8 cellular contexts compared by ENCODE assay signal in genomic region chr3:169668957-169669681, GRCh38. TPM values are rescaled to one million over a fixed set of nuclear protein-coding genes. Genes with fewer than 3 reads are reported as not detected.
A peak's percentile ranks its signal among the peaks of the same experiment; 100 is the strongest.
DNase-seq lines count a peak whose midpoint lies in the region; ATAC-seq and TF ChIP-seq lines count a peak whose summit lies in the region.

No MANE protein-coding gene starts in this region.

- CTCF ChIA-PET in CD8-positive, alpha-beta T cell (lab: Charles Lee): interaction anchor here (0.6 kb wide), 1 partner anchor 519 kb away, joined by 4 read pairs; no protein-coding TSS in a partner anchor
- CTCF ChIA-PET in activated CD8-positive, alpha-beta memory T cell treated with anti-CD3 and anti-CD28 coated beads, Interleukin-2, amount 10 ng/mL, durations not matched to agents 7 days and 5 days (lab: Charles Lee): interaction anchor here (0.6 to 6.6 kb wide), 9 partner anchors 8 to 1168 kb away, joined by 3 to 73 read pairs (median 3); no protein-coding TSS in a partner anchor

- peaks cover 19% of the 10 kb centered on the region for H3K4me1 ChIP-seq in CD8-positive, alpha-beta T cell (ENCODE audit: insufficient read depth, low read length)

- ATAC-seq in CD8-positive, alpha-beta T cell: no peak
- ATAC-seq in GM19328 (IDR thresholded peaks at IDR 0.05; ENCODE audit: unreplicated experiment) (peak; percentile 87), HG03159 (IDR thresholded peaks at IDR 0.05; ENCODE audit: unreplicated experiment) (peak; percentile 88)
- peak; percentile 84 for ATAC-seq in activated CD8-positive, alpha-beta memory T cell treated with anti-CD3 and anti-CD28 coated beads, Interleukin-2, amount 10 ng/mL, durations not matched to agents 7 days and 5 days

- peaks cover 9% of the 10 kb centered on the region for H3K9me3 Mint-ChIP-seq in CD8-positive, alpha-beta T cell
- H3K9me3 Mint-ChIP-seq in activated CD8-positive, alpha-beta memory T cell treated with anti-CD3 and anti-CD28 coated beads, Interleukin-2, amount 10 ng/mL, durations not matched to agents 7 days and 5 days (ENCODE audit: low read depth): no peaks in the 10 kb centered on the region
- H3K9me3 Mint-ChIP-seq in nephron progenitor cell: peaks cover 14% of the 10 kb centered on the region

- no peak overlapping the region for H3K4me3 ChIP-seq in CD8-positive, alpha-beta T cell (ENCODE audit: low read depth, low read length)
- H3K4me3 ChIP-seq in foreskin fibroblast (ENCODE audit: low read depth in 1 of 2, low read length in 2 of 2): peak overlapping the region; percentile 7 to 42

- in situ Hi-C loops in ACHN (cut with HindIII; ENCODE audit: low pct_ligation_motif_present, low pct_unique_long_range_greater_than_20kb, low sequenced_read_pairs): no loop called here

- no peak for TF ChIP-seq CTCF in CD8-positive, alpha-beta T cell (IDR thresholded peaks at IDR 0.05)
- peak; percentile 70 for TF ChIP-seq CTCF in foreskin fibroblast (IDR thresholded peaks at IDR 0.05; ENCODE audit: low read depth, low read length)
- peak; percentile 74 for TF ChIP-seq CTCF in nephron progenitor cell (IDR thresholded peaks at IDR 0.05)

- H3K36me3 ChIP-seq in CD8-positive, alpha-beta T cell (ENCODE audit: insufficient read depth, low read length): no peaks in the 10 kb centered on the region

- no peak overlapping the region for H3K27ac Mint-ChIP-seq in CD8-positive, alpha-beta T cell
- H3K27ac Mint-ChIP-seq in activated CD8-positive, alpha-beta memory T cell treated with anti-CD3 and anti-CD28 coated beads, Interleukin-2, amount 10 ng/mL, durations not matched to agents 7 days and 5 days: no peak overlapping the region
- H3K27ac Mint-ChIP-seq in nephron progenitor cell: no peak overlapping the region

- peaks cover 69% of the 10 kb centered on the region for H3K27me3 Mint-ChIP-seq in CD8-positive, alpha-beta T cell (ENCODE audit: low read depth)
- peaks cover 94% of the 10 kb centered on the region for H3K27me3 Mint-ChIP-seq in activated CD8-positive, alpha-beta memory T cell treated with anti-CD3 and anti-CD28 coated beads, Interleukin-2, amount 10 ng/mL, durations not matched to agents 7 days and 5 days
- peaks cover 81% of the 10 kb centered on the region for H3K27me3 Mint-ChIP-seq in nephron progenitor cell (ENCODE audit: low read depth, poor library complexity)

- H3K36me3 Mint-ChIP-seq in CD8-positive, alpha-beta T cell: no peaks in the 10 kb centered on the region
- H3K36me3 Mint-ChIP-seq in activated CD8-positive, alpha-beta memory T cell treated with anti-CD3 and anti-CD28 coated beads, Interleukin-2, amount 10 ng/mL, durations not matched to agents 7 days and 5 days: no peaks in the 10 kb centered on the region
- peaks cover 3% of the 10 kb centered on the region for H3K36me3 Mint-ChIP-seq in nephron progenitor cell (ENCODE audit: low read depth)

- intact Hi-C loops in CD8-positive, alpha-beta T cell (cut with DNase I, micrococcal nuclease): loop anchor here (5.0 to 10.0 kb wide), 3 partner anchors 96 to 804 kb away; partner anchors contain the start of genes ACTRT3 (in 1 of the 2) and TERC (in 1 of the 2)

- POLR2A ChIA-PET in CD8-positive, alpha-beta T cell (lab: Charles Lee): no interaction called here

- peak in 1 of 7 experiments; percentile 30 for DNase-seq in CD8-positive, alpha-beta T cell
- peak; percentile 79 for DNase-seq in NCI-H2227 (lab: John Stamatoyannopoulos, UW; ENCODE audit: unreplicated experiment)
- DNase-seq in activated CD8-positive, alpha-beta memory T cell treated with anti-CD3 and anti-CD28 coated beads, Interleukin-2, amount 10 ng/mL, durations not matched to agents 7 days and 5 days: peak; percentile 64
- peak; percentile 51 to 86 for DNase-seq in foreskin fibroblast
- DNase-seq in nephron progenitor cell: peak; percentile 85
- no peak for DNase-seq in ACHN

- no peaks in the 10 kb centered on the region for H3K9me3 ChIP-seq in CD8-positive, alpha-beta T cell (ENCODE audit: low read length)

- H3K27ac ChIP-seq in CD8-positive, alpha-beta T cell (ENCODE audit: low read depth, low read length): no peak overlapping the region

- peak overlapping the region; percentile 42 for H3K4me3 Mint-ChIP-seq in CD8-positive, alpha-beta T cell
- H3K4me3 Mint-ChIP-seq in activated CD8-positive, alpha-beta memory T cell treated with anti-CD3 and anti-CD28 coated beads, Interleukin-2, amount 10 ng/mL, durations not matched to agents 7 days and 5 days: peak overlapping the region; percentile 44
- H3K4me3 Mint-ChIP-seq in nephron progenitor cell: peak overlapping the region; percentile 79

- H3K27me3 ChIP-seq in CD8-positive, alpha-beta T cell (ENCODE audit: insufficient read depth, low read length): peaks cover 39% of the 10 kb centered on the region

- peaks cover 21% of the 10 kb centered on the region for H3K4me1 Mint-ChIP-seq in CD8-positive, alpha-beta T cell (ENCODE audit: low read depth)
- H3K4me1 Mint-ChIP-seq in activated CD8-positive, alpha-beta memory T cell treated with anti-CD3 and anti-CD28 coated beads, Interleukin-2, amount 10 ng/mL, durations not matched to agents 7 days and 5 days: peaks cover 19% of the 10 kb centered on the region
- peaks cover 46% of the 10 kb centered on the region for H3K4me1 Mint-ChIP-seq in nephron progenitor cell

RNA-seq across cellular contexts. Expression of gene MECOM, which starts 5.6 kb away (rescaled TPM):
- total RNA-seq in CD8-positive, alpha-beta T cell: not detected
- not detected for total RNA-seq in activated CD8-positive, alpha-beta memory T cell treated with anti-CD3 and anti-CD28 coated beads, Interleukin-2, amount 10 ng/mL, durations not matched to agents 7 days and 5 days
